In the genomic region with DNA sequence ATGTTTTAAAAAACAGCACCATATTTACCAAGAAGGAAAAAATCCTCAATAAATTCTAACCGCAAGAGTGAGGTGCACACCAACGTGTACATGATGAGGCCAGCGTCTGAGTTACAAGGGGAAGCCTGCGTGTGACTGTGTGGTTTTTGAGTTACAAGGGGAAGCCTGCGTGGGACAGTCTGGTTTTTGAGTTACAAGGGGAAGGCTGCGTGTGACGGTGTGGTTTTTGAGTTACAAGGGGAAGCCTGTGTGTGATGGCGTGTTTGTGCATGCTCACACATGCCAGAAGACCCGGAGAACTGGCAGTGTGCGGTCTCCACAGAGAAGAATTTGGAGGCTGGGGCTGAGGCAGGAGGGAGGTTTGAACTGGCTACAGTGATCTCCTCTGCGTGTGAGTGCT, we compare ENCODE assay signal across 14 cellular contexts.
"Had no signal": no experiment of that assay in that cellular context is flagged by ENCODE, and none has a peak within 500 bp of the region (broad histone marks: within the 10 kb centered on the region; RNA-seq: fewer than 3 reads in every experiment).

No MANE protein-coding gene starts in this region.

- H3K4me1 ChIP-seq: gastrocnemius medialis, neural progenitor cell, pancreas, tibial artery had no signal

- ATAC-seq: gastrocnemius medialis, pancreas had no signal

- H3K9me3 ChIP-seq: pancreas, tibial artery, vagina had no signal

- H3K27me3 ChIP-seq: hepatocyte, neural progenitor cell, pancreas, tibial artery, vagina had no signal

- H2AFZ ChIP-seq: hepatocyte, neural progenitor cell had no signal

- H3K4me1 Mint-ChIP-seq: activated CD4-positive, alpha-beta memory T cell treated with anti-CD3 and anti-CD28 coated beads, Interleukin-2, amount 10 ng/mL, durations not matched to agents 7 days and 5 days had no signal

- H3K36me3 Mint-ChIP-seq: neural progenitor cell had no signal

- H3K9ac ChIP-seq: neural progenitor cell had no signal

- H3K4me3 Mint-ChIP-seq: activated CD4-positive, alpha-beta memory T cell treated with anti-CD3 and anti-CD28 coated beads, Interleukin-2, amount 10 ng/mL, durations not matched to agents 7 days and 5 days; neural progenitor cell had no signal

- H3K4me3 ChIP-seq: coronary artery, gastrocnemius medialis, hepatocyte, neural progenitor cell, pancreas, tibial artery, vagina had no signal

- DNase-seq: activated CD4-positive, alpha-beta memory T cell treated with anti-CD3 and anti-CD28 coated beads, Interleukin-2, amount 10 ng/mL, durations not matched to agents 7 days and 5 days; activated CD4-positive, alpha-beta T cell treated with anti-CD3 and anti-CD28 coated beads for 1 hour; activated CD8-positive, alpha-beta memory T cell treated with anti-CD3 and anti-CD28 coated beads, Interleukin-2, amount 50 U/mL, for 48 hours; activated naive CD4-positive, alpha-beta T cell treated with Interleukin-2 at 50 U/mL for 16 hours; caudate nucleus; effector CD8-positive, alpha-beta T cell; gastrocnemius medialis; pancreas; stimulated activated CD4-positive, alpha-beta T cell treated with anti-CD3 and anti-CD28 coated beads, Interleukin-4, amount 100 ng/mL, for 1 hour; tibial artery had no signal

- H3K79me2 ChIP-seq: hepatocyte had no signal

- H3K27ac ChIP-seq: coronary artery, gastrocnemius medialis, hepatocyte, neural progenitor cell, pancreas, tibial artery, vagina had no signal

- H3K9me3 Mint-ChIP-seq: activated CD4-positive, alpha-beta memory T cell treated with anti-CD3 and anti-CD28 coated beads, Interleukin-2, amount 10 ng/mL, durations not matched to agents 7 days and 5 days had no signal

- H3K27ac Mint-ChIP-seq: activated CD4-positive, alpha-beta memory T cell treated with anti-CD3 and anti-CD28 coated beads, Interleukin-2, amount 10 ng/mL, durations not matched to agents 7 days and 5 days; neural progenitor cell had no signal

- H3K4me2 ChIP-seq: hepatocyte, neural progenitor cell had no signal

- H3K36me3 ChIP-seq: gastrocnemius medialis, neural progenitor cell, pancreas, tibial artery, vagina had no signal
